Comparison of ENCODE assay signal across 8 cellular contexts in genomic region chr9:6757132-6757987, GRCh38. TPM values are rescaled to one million over a fixed set of nuclear protein-coding genes. Genes with fewer than 3 reads are reported as not detected.
DNase-seq lines count a peak whose midpoint lies in the region; ATAC-seq and TF ChIP-seq lines count a peak whose summit lies in the region.

TSS of gene KDM4C (plus strand) at chr9:6757973. CDS start at chr9:6792989, 35,016 bp downstream.

- H3K27ac Mint-ChIP-seq in activated T-cell treated with anti-CD3 and anti-CD28 coated beads, Interleukin-2, amount 50 U/mL, for 24 hours: peak within 1 kb of the TSS; percentile 100

- ATAC-seq in GM21528 (IDR thresholded peaks at IDR 0.05; ENCODE audit: low FRiP score, unreplicated experiment): peak; percentile 84

- no peaks in the 10 kb centered on the region for H3K9me3 ChIP-seq in mucosa of rectum (ENCODE audit: control insufficient read depth in 2 of 2, low read length in 2 of 2)

- H3K36me3 ChIP-seq in mucosa of rectum (ENCODE audit: control insufficient read depth in 2 of 2, insufficient read depth in 2 of 2, low read length in 2 of 2): no peaks in the 10 kb centered on the region

- H3K4me1 Mint-ChIP-seq in activated T-cell treated with anti-CD3 and anti-CD28 coated beads, Interleukin-2, amount 50 U/mL, for 24 hours (ENCODE audit: low read depth): peaks cover 35% of the 10 kb centered on the region

- H3K9ac ChIP-seq in mucosa of rectum (ENCODE audit: low read depth in 1 of 2, low read length in 2 of 2): peak within 1 kb of the TSS; percentile 85 to 92

- TF ChIP-seq CTCF in epithelial cell of proximal tubule (conservative IDR thresholded peaks at IDR 0.05; ENCODE audit: low read depth, low read length): no peak

- H3K4me1 ChIP-seq in mucosa of rectum (ENCODE audit: control insufficient read depth in 2 of 2, insufficient read depth in 2 of 2, low read length in 2 of 2): peaks cover 3 to 10% of the 10 kb centered on the region in 2 donors

- peak within 1 kb of the TSS; percentile 82 for H3K4me3 ChIP-seq in epithelial cell of proximal tubule (ENCODE audit: low read depth, low read length)
- peak within 1 kb of the TSS; percentile 73 to 81 for H3K4me3 ChIP-seq in mucosa of rectum (ENCODE audit: low read length in 2 of 2)

- peak within 1 kb of the TSS; percentile 95 for H3K4me3 Mint-ChIP-seq in activated T-cell treated with anti-CD3 and anti-CD28 coated beads, Interleukin-2, amount 50 U/mL, for 24 hours

- DNase-seq in DMS 273 treated with DMSO at 0.1 percent for 48 hours (lab: John Stamatoyannopoulos, UW) (peak; percentile 90), HuH-7.5 (ENCODE audit: low spot score) (peak; percentile 53), OCI-M1 (lab: John Stamatoyannopoulos, UW) (peak; percentile 100), epithelial cell of proximal tubule (ENCODE audit: low read depth) (peak; percentile 60)
- DNase-seq in activated T-cell treated with anti-CD3 and anti-CD28 coated beads, Interleukin-2, amount 50 U/mL, for 24 hours: peak; percentile 93
- peak; percentile 52 to 89 for DNase-seq in stimulated activated CD8-positive, alpha-beta memory T cell treated with anti-CD3 and anti-CD28 coated beads, Interleukin-4, amount 100 ng/mL, for 4 hours (ENCODE audit: low read depth in 2 of 2, low spot score in 1 of 2)

- no peaks in the 10 kb centered on the region for H3K9me3 Mint-ChIP-seq in activated T-cell treated with anti-CD3 and anti-CD28 coated beads, Interleukin-2, amount 50 U/mL, for 24 hours

- peaks cover 14% of the 10 kb centered on the region for H3K36me3 Mint-ChIP-seq in activated T-cell treated with anti-CD3 and anti-CD28 coated beads, Interleukin-2, amount 50 U/mL, for 24 hours (ENCODE audit: low read depth)

- H3K27ac ChIP-seq in mucosa of rectum (ENCODE audit: low read depth in 2 of 2, low read length in 2 of 2): peak within 1 kb of the TSS; percentile 99

- no peaks in the 10 kb centered on the region for H3K27me3 Mint-ChIP-seq in activated T-cell treated with anti-CD3 and anti-CD28 coated beads, Interleukin-2, amount 50 U/mL, for 24 hours

- no peaks in the 10 kb centered on the region for H3K27me3 ChIP-seq in mucosa of rectum (ENCODE audit: control insufficient read depth in 2 of 2, insufficient read depth in 2 of 2, low read length in 2 of 2)

RNA-seq across cellular contexts. Expression of gene KDM4C, which starts in this region (rescaled TPM):
- total RNA-seq in epithelial cell of proximal tubule: 8.0 and 16.5 TPM in 2 replicates

Comparison
In these comparisons a context has a peak if more than half of its experiments do, and no peak if none do; other contexts are left out.
1. Peak in every context shown above with its lines: DNase-seq, ATAC-seq, H3K4me3 ChIP-seq and H3K27ac ChIP-seq.